10 cellular contexts compared by ENCODE assay signal in genomic region chr5:175491223-175491622, GRCh38. TPM values are rescaled to one million over a fixed set of nuclear protein-coding genes. Genes with fewer than 3 reads are reported as not detected.
"Had no signal": no experiment of that assay in that cellular context is flagged by ENCODE, and none has a peak within 500 bp of the region (broad histone marks: within the 10 kb centered on the region; RNA-seq: fewer than 3 reads in every experiment).

No MANE protein-coding gene starts in this region.

- H3K4me3 ChIP-seq: K562 had no signal

- FAIRE-seq: HepG2, HTR-8/SVneo, K562 had no signal

- H3K27ac ChIP-seq: HL-60 had no signal

- DNase-seq: IMR-90, KBM-7, KG1 had no signal

- ATAC-seq: HepG2, K562 had no signal

RNA-seq across cellular contexts. Expression of gene DRD1, which starts 47.2 kb away (rescaled TPM):
- total RNA-seq: HepG2, HT-29, HT1080, K562 had no signal
- polyA plus RNA-seq: HepG2, IgD-negative memory B cell, K562 had no signal
